In the genomic region with DNA sequence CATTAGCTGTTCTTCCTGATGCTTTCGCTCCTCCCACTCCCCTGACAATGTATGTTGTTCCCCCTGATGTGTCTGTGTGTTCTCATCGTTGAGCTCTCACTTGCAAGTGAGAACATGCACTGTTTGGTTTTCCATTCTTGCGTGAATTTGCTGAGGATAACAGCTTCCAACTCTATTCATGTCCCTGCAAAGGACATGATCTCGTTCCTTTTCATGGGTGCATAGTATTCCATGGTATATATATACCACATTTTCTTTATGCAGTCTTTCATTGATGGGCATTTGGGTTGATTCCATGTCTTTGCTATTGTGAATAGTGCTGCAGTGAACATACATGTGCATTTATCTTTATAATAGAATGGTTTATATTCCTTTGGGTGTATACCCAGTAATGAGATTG, we compare ENCODE assay signal across 10 cellular contexts.
"Had no signal": no experiment of that assay in that cellular context is flagged by ENCODE, and none has a peak within 500 bp of the region (broad histone marks: within the 10 kb centered on the region; RNA-seq: fewer than 3 reads in every experiment).

No MANE protein-coding gene starts in this region.

- ATAC-seq: GM23338, HCT116 had no signal

- H3K9ac ChIP-seq: KMS-11 had no signal

- H3K27ac ChIP-seq: HL-60, KMS-11 had no signal

- H3K9me3 ChIP-seq: HAP-1 had no signal

- H3K4me1 ChIP-seq: HAP-1 had no signal

- DNase-seq: H7, IMR-90, Karpas-422, KBM-7 had no signal

- H3K4me1 Mint-ChIP-seq: GM23338 had no signal

- FAIRE-seq: H1 had no signal

- H2AFZ ChIP-seq: GM23338 had no signal

- H3K27ac Mint-ChIP-seq: GM23338 had no signal

- H3K36me3 ChIP-seq: HAP-1 had no signal

- H3K4me2 ChIP-seq: GM23338, KMS-11 had no signal

- H3K4me3 Mint-ChIP-seq: GM23338 had no signal

- H3K4me3 ChIP-seq: GM23338, HAP-1 had no signal
